In genomic region chr11:95404370-95404769, GRCh38 we compare ENCODE assay signal across 32 cellular contexts.
A peak's percentile ranks its signal among the peaks of the same experiment; 100 is the strongest.
DNase-seq lines count a peak whose midpoint lies in the region; ATAC-seq and TF ChIP-seq lines count a peak whose summit lies in the region.
"Had no signal": no experiment of that assay in that cellular context is flagged by ENCODE, and none has a peak within 500 bp of the region (broad histone marks: within the 10 kb centered on the region; RNA-seq: fewer than 3 reads in every experiment).

No MANE protein-coding gene starts in this region.

- in situ Hi-C loops in HAP-1 (cut with MboI; ENCODE audit: low sequenced_read_pairs) = no loop called here

- no peak overlapping the region for H4K12ac ChIP-seq in trophoblast cell (ENCODE audit: low read depth, low read length)

- H3K9me3 Mint-ChIP-seq in activated B cell treated with CpG ODN at 0.5 μM for 24 hours = peaks cover 3% of the 10 kb centered on the region

- H3K36me3 Mint-ChIP-seq in activated B cell treated with CpG ODN at 0.5 μM for 24 hours (ENCODE audit: low read depth) = no peaks in the 10 kb centered on the region
- H3K36me3 Mint-ChIP-seq: activated CD8-positive, alpha-beta memory T cell treated with anti-CD3 and anti-CD28 coated beads, Interleukin-2, amount 10 ng/mL, durations not matched to agents 7 days and 5 days had no signal

- H3K4me3 ChIP-seq in BLaER1 treated with 17β-estradiol and CSF1 and Interleukin-3, amounts not matched to agents 10 nM and 100 nM = no peak overlapping the region
- H3K4me3 ChIP-seq in HAP-1 (no peak overlapping the region), trophoblast cell (ENCODE audit: low read depth, low read length) (no peak overlapping the region), thyroid gland (replicated peaks in 1 of 3) (no peak overlapping the region)
- H3K4me3 ChIP-seq: ascending aorta, cardiac muscle cell, pancreas, PC-9, right atrium auricular region, thoracic aorta, uterus had no signal

- ATAC-seq in activated B cell treated with CpG ODN at 0.5 μM for 24 hours (ENCODE audit: low read depth) (peak; percentile 69), GM18505 (IDR thresholded peaks at IDR 0.05; ENCODE audit: unreplicated experiment) (no peak), GM21423 (IDR thresholded peaks at IDR 0.05; ENCODE audit: unreplicated experiment) (no peak)
- ATAC-seq: activated CD4-positive, CD25-positive, alpha-beta regulatory T cell treated with anti-CD3 and anti-CD28 coated beads, Interleukin-2, amount 50 U/mL, for 24 hours; activated CD8-positive, alpha-beta memory T cell treated with anti-CD3 and anti-CD28 coated beads, Interleukin-2, amount 10 ng/mL, durations not matched to agents 7 days and 5 days; activated T-cell treated with anti-CD3 and anti-CD28 coated beads, Interleukin-2, amount 50 U/mL, for 72 hours; pancreas had no signal

- H4K20me1 ChIP-seq in BLaER1 treated with 17β-estradiol and CSF1 and Interleukin-3, amounts not matched to agents 10 nM and 100 nM = no peaks in the 10 kb centered on the region

- H3K18ac ChIP-seq in trophoblast cell (ENCODE audit: low read length) = no peak overlapping the region

- H3K27ac Mint-ChIP-seq in activated B cell treated with CpG ODN at 0.5 μM for 24 hours = no peak overlapping the region
- H3K27ac Mint-ChIP-seq: activated CD8-positive, alpha-beta memory T cell treated with anti-CD3 and anti-CD28 coated beads, Interleukin-2, amount 10 ng/mL, durations not matched to agents 7 days and 5 days; activated T-cell treated with anti-CD3 and anti-CD28 coated beads, Interleukin-2, amount 50 U/mL, for 72 hours; stimulated activated naive CD8-positive, alpha-beta T cell treated with anti-CD3 and anti-CD28 coated beads, Interleukin-15, Interleukin-2, amounts not matched to agents 100 ng/mL and 50 ng/mL, for 24 hours; T-helper 1 cell treated with Interleukin-12 subunit alpha and Interleukin-12 subunit beta and Interleukin-4 antibody, amounts not matched to agents 30 μg/mL and 1 μg/mL, for 36 hours had no signal

- no peak overlapping the region for H2AFZ ChIP-seq in trophoblast cell (ENCODE audit: insufficient read depth, low read length, poor library complexity)
- H2AFZ ChIP-seq: PC-9 had no signal

- H3K4me3 Mint-ChIP-seq in activated B cell treated with CpG ODN at 0.5 μM for 24 hours = no peak overlapping the region
- H3K4me3 Mint-ChIP-seq: activated CD8-positive, alpha-beta memory T cell treated with anti-CD3 and anti-CD28 coated beads, Interleukin-2, amount 10 ng/mL, durations not matched to agents 7 days and 5 days; activated T-cell treated with anti-CD3 and anti-CD28 coated beads, Interleukin-2, amount 50 U/mL, for 72 hours; stimulated activated naive CD8-positive, alpha-beta T cell treated with anti-CD3 and anti-CD28 coated beads, Interleukin-15, Interleukin-2, amounts not matched to agents 100 ng/mL and 50 ng/mL, for 24 hours; T-helper 1 cell treated with Interleukin-12 subunit alpha and Interleukin-12 subunit beta and Interleukin-4 antibody, amounts not matched to agents 30 μg/mL and 1 μg/mL, for 36 hours had no signal

- H3K9me3 ChIP-seq in BLaER1 treated with 17β-estradiol and CSF1 and Interleukin-3, amounts not matched to agents 10 nM and 100 nM (replicated peaks in 1 of 11) = peaks cover 0 to 13% (median 6%) of the 10 kb centered on the region in 11 experiments; a peak in 6 of 22 replicates
- H3K9me3 ChIP-seq in HAP-1 (no peaks in the 10 kb centered on the region), trophoblast cell (ENCODE audit: insufficient read depth, low read depth, low read length) (no peaks in the 10 kb centered on the region), thyroid gland (no peaks in the 10 kb centered on the region)
- H3K9me3 ChIP-seq: ascending aorta, pancreas, SK-N-SH, thoracic aorta, uterus had no signal

- POLR2A ChIA-PET in activated B cell treated with CpG ODN at 0.5 μM for 24 hours (lab: Charles Lee) = interaction anchor here (1.0 kb wide), 1 partner anchor 172 kb away, joined by 3 read pairs; no protein-coding TSS in a partner anchor

- H3K79me1 ChIP-seq in trophoblast cell (ENCODE audit: low read length) = peaks cover 8% of the 10 kb centered on the region

- H4K8ac ChIP-seq in trophoblast cell (ENCODE audit: low read depth, low read length) = no peak overlapping the region

- H3K27me3 ChIP-seq in BLaER1 treated with 17β-estradiol and CSF1 and Interleukin-3, amounts not matched to agents 10 nM and 100 nM = no peaks in the 10 kb centered on the region
- H3K27me3 ChIP-seq in HAP-1 (ENCODE audit: low read depth) (no peaks in the 10 kb centered on the region), trophoblast cell (ENCODE audit: insufficient read depth, low read length) (no peaks in the 10 kb centered on the region), thyroid gland (no peaks in the 10 kb centered on the region)
- H3K27me3 ChIP-seq: ascending aorta, cardiac muscle cell, right atrium auricular region, uterus had no signal

- H3K36me3 ChIP-seq in BLaER1 treated with 17β-estradiol and CSF1 and Interleukin-3, amounts not matched to agents 10 nM and 100 nM = no peaks in the 10 kb centered on the region
- no peaks in the 10 kb centered on the region for H3K36me3 ChIP-seq in HAP-1 (replicated peaks)
- no peaks in the 10 kb centered on the region for H3K36me3 ChIP-seq in trophoblast cell (ENCODE audit: control insufficient read depth in 1 of 2, insufficient read depth in 2 of 2, low read length in 2 of 2)
- no peaks in the 10 kb centered on the region for H3K36me3 ChIP-seq in thyroid gland
- H3K36me3 ChIP-seq: ascending aorta, cardiac muscle cell, pancreas, right atrium auricular region, thoracic aorta, uterus had no signal

- peaks cover 0 to 12% (median 9%) of the 10 kb centered on the region in 10 experiments; a peak in 15 of 20 replicates for H3K4me1 ChIP-seq in BLaER1 treated with 17β-estradiol and CSF1 and Interleukin-3, amounts not matched to agents 10 nM and 100 nM
- H3K4me1 ChIP-seq in HAP-1 = no peaks in the 10 kb centered on the region; the same call in 1 of the 2 replicates
- peaks cover 8 to 10% of the 10 kb centered on the region in 2 experiments for H3K4me1 ChIP-seq in trophoblast cell (ENCODE audit: control insufficient read depth in 1 of 2, insufficient read depth in 2 of 2, low read length in 2 of 2)
- H3K4me1 ChIP-seq in thyroid gland = no peaks in the 10 kb centered on the region
- H3K4me1 ChIP-seq: ascending aorta, pancreas, right atrium auricular region, uterus had no signal

- no peak overlapping the region for H2BK5ac ChIP-seq in trophoblast cell (ENCODE audit: low read depth, low read length, poor library complexity)

- TF ChIP-seq POLR2A in GM18505 (IDR thresholded peaks at IDR 0.05; ENCODE audit: borderline replicate concordance, extremely low read depth, insufficient read depth, insufficient read length) (no peak), thyroid gland (IDR thresholded peaks at IDR 0.05) (no peak)

- TF ChIP-seq CTCF in activated B cell treated with CpG ODN at 0.5 μM for 24 hours (IDR thresholded peaks at IDR 0.05) (no peak), thyroid gland (IDR thresholded peaks at IDR 0.05) (no peak)

- no peaks in the 10 kb centered on the region for H3K79me2 ChIP-seq in trophoblast cell (ENCODE audit: control insufficient read depth, insufficient read depth, low read length, poor library complexity)

- WGBS in trophoblast cell (ENCODE audit: extremely low coverage, insufficient coverage, insufficient read length) = no CpG with 5 or more reads among the region's 4 CpGs
- WGBS in thyroid gland, 2 donors = 82 to 87% methylated on average over 4 of the region's 4 CpGs

- no peak overlapping the region for H2AK5ac ChIP-seq in trophoblast cell (ENCODE audit: low read length)

- peak overlapping the region; percentile 40 for H3K23ac ChIP-seq in trophoblast cell (ENCODE audit: low read length)

- no peak overlapping the region for H3K27ac ChIP-seq in BLaER1 treated with 17β-estradiol and CSF1 and Interleukin-3, amounts not matched to agents 10 nM and 100 nM
- no peak overlapping the region for H3K27ac ChIP-seq in trophoblast cell (ENCODE audit: low read depth, low read length)
- no peak overlapping the region for H3K27ac ChIP-seq in thyroid gland
- H3K27ac ChIP-seq: ascending aorta, cardiac muscle cell, epithelial cell of prostate, pancreas, PC-9, right atrium auricular region, thoracic aorta, uterus had no signal

- intact Hi-C loops in activated B cell treated with CpG ODN at 0.5 μM for 24 hours (cut with micrococcal nuclease) (loop anchor here (5.0 kb wide), 1 partner anchor 303 kb away; no protein-coding TSS in a partner anchor), thyroid gland (cut with DNase I) (no loop called here)

- no peak overlapping the region for H4K91ac ChIP-seq in trophoblast cell (ENCODE audit: low read depth, low read length)

- peak overlapping the region; percentile 43 for H2BK12ac ChIP-seq in trophoblast cell (ENCODE audit: low read length)

- H3K4ac ChIP-seq in trophoblast cell (ENCODE audit: low read depth, low read length) = no peak overlapping the region

- peak overlapping the region in 8 of 11 experiments; percentile 18 to 73 (median 56); a peak in 14 of 22 replicates for H3K4me2 ChIP-seq in BLaER1 treated with 17β-estradiol and CSF1 and Interleukin-3, amounts not matched to agents 10 nM and 100 nM
- no peak overlapping the region for H3K4me2 ChIP-seq in trophoblast cell (ENCODE audit: low read length)
- H3K4me2 ChIP-seq: PC-9, SK-N-SH had no signal

- H3K4me1 Mint-ChIP-seq in activated B cell treated with CpG ODN at 0.5 μM for 24 hours = peaks cover 11% of the 10 kb centered on the region
- H3K4me1 Mint-ChIP-seq: activated CD8-positive, alpha-beta memory T cell treated with anti-CD3 and anti-CD28 coated beads, Interleukin-2, amount 10 ng/mL, durations not matched to agents 7 days and 5 days had no signal

- peak; percentile 3 to 52 for DNase-seq in HAP-1 (ENCODE audit: low spot score in 2 of 2)
- no peak for DNase-seq in activated B cell treated with CpG ODN at 0.5 μM for 24 hours
- no peak for DNase-seq in trophoblast cell
- DNase-seq in thyroid gland = no peak
- DNase-seq: activated CD4-positive, alpha-beta T cell treated with anti-CD3 and anti-CD28 coated beads, Interleukin-2, amount 50 U/mL, for 4 hours; activated CD8-positive, alpha-beta memory T cell treated with anti-CD3 and anti-CD28 coated beads, Interleukin-2, amount 10 ng/mL, durations not matched to agents 7 days and 5 days; activated T-cell treated with anti-CD3 and anti-CD28 coated beads, Interleukin-2, amount 50 U/mL, for 72 hours; C1 segment of cervical spinal cord; COR-L47; DMS79; GDM1; GOT3; Karpas-422; mammary epithelial cell; NCI-H1436 treated with DMSO at 0.1 percent for 48 hours; NCI-H446 treated with DMSO at 0.1 percent for 48 hours; pancreas; PC-9; SK-N-SH; small intestine; uterus had no signal

- peak overlapping the region; percentile 46 for H2BK120ac ChIP-seq in trophoblast cell (ENCODE audit: insufficient read depth, low read length, poor library complexity)

- H3K9ac ChIP-seq in BLaER1 treated with 17β-estradiol and CSF1 and Interleukin-3, amounts not matched to agents 10 nM and 100 nM = 0 out of 22 replicates have a peak overlapping the region, but pooled peaks of 1 of the 11 experiments have one; percentile 9
- no peak overlapping the region for H3K9ac ChIP-seq in trophoblast cell (ENCODE audit: low read length)
- H3K9ac ChIP-seq: SK-N-SH had no signal

- H3K14ac ChIP-seq in trophoblast cell (ENCODE audit: low read length) = peak overlapping the region; percentile 65

- no peaks in the 10 kb centered on the region for H3K27me3 Mint-ChIP-seq in activated B cell treated with CpG ODN at 0.5 μM for 24 hours
- H3K27me3 Mint-ChIP-seq: activated CD8-positive, alpha-beta memory T cell treated with anti-CD3 and anti-CD28 coated beads, Interleukin-2, amount 10 ng/mL, durations not matched to agents 7 days and 5 days; stimulated activated naive CD8-positive, alpha-beta T cell treated with anti-CD3 and anti-CD28 coated beads, Interleukin-15, Interleukin-2, amounts not matched to agents 100 ng/mL and 50 ng/mL, for 24 hours had no signal

- CTCF ChIA-PET in activated B cell treated with CpG ODN at 0.5 μM for 24 hours (lab: Charles Lee) = interaction anchor here (1.1 kb wide), 1 partner anchor 301 kb away, joined by 4 read pairs; no protein-coding TSS in a partner anchor

Comparison
In these comparisons a context has a peak if more than half of its experiments do, and no peak if none do; other contexts are left out.
1. DNase-seq: peak in HAP-1 (2 of 2); none in activated B cell treated with CpG ODN at 0.5 μM for 24 hours (single experiment), trophoblast cell (0 of 2) and thyroid gland (0 of 2).